8 cellular contexts compared by ENCODE assay signal in the genomic region with DNA sequence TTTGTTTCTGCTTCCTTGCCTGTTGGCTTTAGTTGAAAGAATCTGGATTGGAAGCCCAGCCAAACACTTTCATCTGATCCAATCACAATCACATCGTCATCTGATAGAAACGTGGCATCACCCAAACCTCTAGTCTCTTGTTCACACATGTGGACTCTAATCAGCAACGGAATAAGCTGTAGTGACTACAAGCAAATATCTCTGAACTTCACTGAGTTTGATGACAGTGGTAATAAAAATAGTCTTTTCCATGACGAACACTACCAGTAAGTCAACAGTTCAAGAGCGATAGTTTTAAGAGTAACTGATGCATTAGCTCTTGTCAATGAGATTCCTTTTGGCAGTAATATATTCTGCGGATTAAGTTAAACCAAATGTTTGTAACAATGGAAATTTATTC.
"Had no signal": no experiment of that assay in that cellular context is flagged by ENCODE, and none has a peak within 500 bp of the region (broad histone marks: within the 10 kb centered on the region; RNA-seq: fewer than 3 reads in every experiment).

No MANE protein-coding gene starts in this region.

- H3K27ac ChIP-seq: HL-60 had no signal

- H3K9me3 Mint-ChIP-seq: HFFc6 had no signal

- DNase-seq: GOT3, H7, HFFc6, KG1 had no signal

- H3K36me3 ChIP-seq: HAP-1 had no signal

- H3K9me3 ChIP-seq: HAP-1 had no signal

- ATAC-seq: HCT116, K562 had no signal

- H3K27ac Mint-ChIP-seq: HFFc6 had no signal

- FAIRE-seq: K562 had no signal

- H3K4me1 ChIP-seq: HAP-1 had no signal

- H3K4me3 Mint-ChIP-seq: HFFc6 had no signal

- H3K4me3 ChIP-seq: HAP-1, K562 had no signal
